ENCODE assay signal across 17 cellular contexts in genomic region chr6:163750436-163751031, GRCh38.
DNase-seq lines count a peak whose midpoint lies in the region; ATAC-seq and TF ChIP-seq lines count a peak whose summit lies in the region.
"Had no signal": no experiment of that assay in that cellular context is flagged by ENCODE, and none has a peak within 500 bp of the region (broad histone marks: within the 10 kb centered on the region; RNA-seq: fewer than 3 reads in every experiment).

No MANE protein-coding gene starts in this region.

- peaks cover 26% of the 10 kb centered on the region for H3K27me3 Mint-ChIP-seq in activated CD8-positive, alpha-beta T cell treated with anti-CD3 and anti-CD28 coated beads for 36 hours

- DNase-seq in activated CD8-positive, alpha-beta T cell treated with anti-CD3 and anti-CD28 coated beads for 36 hours, result peak; percentile 44
- DNase-seq in esophagus muscularis mucosa (ENCODE audit: extremely low spot score), result peak; percentile 77
- peak; percentile 18 for DNase-seq in pons (ENCODE audit: low spot score)
- DNase-seq in PC-9, result no peak
- no peak for DNase-seq in SK-N-DZ (ENCODE audit: low spot score)
- no peak for DNase-seq in hepatic stellate cell (ENCODE audit: low spot score)
- DNase-seq in NCI-H1694 treated with DMSO at 0.1 percent for 48 hours (lab: John Stamatoyannopoulos, UW), result no peak
- DNase-seq: activated CD4-positive, alpha-beta T cell treated with anti-CD3 and anti-CD28 coated beads for 1 hour; activated naive CD4-positive, alpha-beta T cell treated with anti-CD3 and anti-CD28 coated beads, Interleukin-2, amount 50 U/mL, for 16 hours; colonic mucosa; GM23248; kidney glomerular epithelial cell; MG63; nephron progenitor cell; tibial artery had no signal

- BruUV-seq in PC-9 (replicated peaks; lab: Mats Ljungman, UMichigan), result no TSS peak

- H4K20me1 ChIP-seq in PC-9 (ENCODE audit: insufficient read depth), result no peaks in the 10 kb centered on the region

- H2AFZ ChIP-seq in PC-9, result no peak overlapping the region
- H2AFZ ChIP-seq: GM23248 had no signal

- no peak overlapping the region for H3K4me3 ChIP-seq in esophagus muscularis mucosa
- H3K4me3 ChIP-seq in PC-9, result no peak overlapping the region
- H3K4me3 ChIP-seq: colonic mucosa, GM23248, MG63, tibial artery had no signal

- H3K9me2 ChIP-seq in PC-9 (ENCODE audit: insufficient read depth), result no peaks in the 10 kb centered on the region

- H3K4me2 ChIP-seq in PC-9, result no peak overlapping the region

- H3K36me3 Mint-ChIP-seq in activated CD8-positive, alpha-beta T cell treated with anti-CD3 and anti-CD28 coated beads for 36 hours (ENCODE audit: low read depth), result no peaks in the 10 kb centered on the region

- peak; percentile 51 for ATAC-seq in GM18907 (IDR thresholded peaks at IDR 0.05; ENCODE audit: unreplicated experiment)
- peak; percentile 70 for ATAC-seq in activated CD8-positive, alpha-beta T cell treated with anti-CD3 and anti-CD28 coated beads for 36 hours
- ATAC-seq: SK-N-SH treated with all-trans-retinoic acid at 6 μM for 48 hours had no signal

- peaks cover 0 to 6% (median under 1%) of the 10 kb centered on the region in 4 donors for H3K4me1 ChIP-seq in esophagus muscularis mucosa
- no peaks in the 10 kb centered on the region for H3K4me1 ChIP-seq in PC-9 (replicated peaks; ENCODE audit: insufficient read depth)
- H3K4me1 ChIP-seq: colonic mucosa, tibial artery had no signal

- H3K9me3 ChIP-seq in esophagus muscularis mucosa (peaks cover 0 to 4% (median 0%) of the 10 kb centered on the region in 4 donors), PC-9 (ENCODE audit: insufficient read depth, low read depth) (no peaks in the 10 kb centered on the region)
- H3K9me3 ChIP-seq: colonic mucosa, MG63, tibial artery had no signal

- peaks cover 17% of the 10 kb centered on the region for H3K4me1 Mint-ChIP-seq in activated CD8-positive, alpha-beta T cell treated with anti-CD3 and anti-CD28 coated beads for 36 hours (ENCODE audit: low read depth)

- H3K4me3 Mint-ChIP-seq in activated CD8-positive, alpha-beta T cell treated with anti-CD3 and anti-CD28 coated beads for 36 hours, result peak overlapping the region; percentile 37
- H3K4me3 Mint-ChIP-seq: nephron progenitor cell had no signal

- CTCF ChIA-PET in activated CD8-positive, alpha-beta T cell treated with anti-CD3 and anti-CD28 coated beads for 36 hours (lab: Charles Lee), result no interaction called here
- CTCF ChIA-PET in PC-9 (lab: Charles Lee), result no interaction called here

- 80% methylated on average over 22 of the region's 22 CpGs for WGBS in esophagus muscularis mucosa

- H3K27me3 ChIP-seq in esophagus muscularis mucosa (no peaks in the 10 kb centered on the region), PC-9 (ENCODE audit: insufficient read depth, low read depth) (peaks cover 73% of the 10 kb centered on the region)
- H3K27me3 ChIP-seq: colonic mucosa, MG63, tibial artery had no signal

- H3K79me2 ChIP-seq in PC-9 (ENCODE audit: low read depth), result no peaks in the 10 kb centered on the region

- H3K27ac ChIP-seq in esophagus muscularis mucosa (replicated peaks in 1 of 4) (no peak overlapping the region), PC-9 (no peak overlapping the region)
- H3K27ac ChIP-seq: colonic mucosa, GM23248, tibial artery had no signal

- TF ChIP-seq POLR2A in esophagus muscularis mucosa (IDR thresholded peaks at IDR 0.05; ENCODE audit: low read depth), result no peak

- TF ChIP-seq CTCF in activated CD8-positive, alpha-beta T cell treated with anti-CD3 and anti-CD28 coated beads for 36 hours (IDR thresholded peaks at IDR 0.05), result no peak
- TF ChIP-seq CTCF in esophagus muscularis mucosa (IDR thresholded peaks at IDR 0.05), result no peak
- TF ChIP-seq CTCF in PC-9 (conservative IDR thresholded peaks at IDR 0.05), result no peak

- H3K9me3 Mint-ChIP-seq in activated CD8-positive, alpha-beta T cell treated with anti-CD3 and anti-CD28 coated beads for 36 hours, result peaks cover 3% of the 10 kb centered on the region

- H3F3A ChIP-seq in PC-9 (ENCODE audit: insufficient read depth, low read depth), result no peaks in the 10 kb centered on the region

- intact Hi-C loops in activated CD8-positive, alpha-beta T cell treated with anti-CD3 and anti-CD28 coated beads for 36 hours (cut with micrococcal nuclease), result no loop called here
- intact Hi-C loops in esophagus muscularis mucosa (cut with DNase I) (no loop called here), PC-9 (cut with micrococcal nuclease; ENCODE audit: unreplicated experiment) (no loop called here)

- H3K36me3 ChIP-seq in esophagus muscularis mucosa (no peaks in the 10 kb centered on the region), PC-9 (ENCODE audit: low read depth) (no peaks in the 10 kb centered on the region)
- H3K36me3 ChIP-seq: colonic mucosa, MG63, tibial artery had no signal

- TF ChIP-seq EP300 in esophagus muscularis mucosa (IDR thresholded peaks at IDR 0.05), result no peak

- H3K27ac Mint-ChIP-seq in activated CD8-positive, alpha-beta T cell treated with anti-CD3 and anti-CD28 coated beads for 36 hours, result peak overlapping the region; percentile 84
- H3K27ac Mint-ChIP-seq: nephron progenitor cell had no signal

- POLR2A ChIA-PET in activated CD8-positive, alpha-beta T cell treated with anti-CD3 and anti-CD28 coated beads for 36 hours (lab: Charles Lee), result no interaction called here
- POLR2A ChIA-PET in PC-9 (lab: Charles Lee; ENCODE audit: unreplicated experiment), result no interaction called here

Comparison
In these comparisons a context has a peak if more than half of its experiments do, and no peak if none do; other contexts are left out.
1. DNase-seq: peak in activated CD8-positive, alpha-beta T cell treated with anti-CD3 and anti-CD28 coated beads for 36 hours (single experiment), esophagus muscularis mucosa (single experiment) and pons (single experiment); none in PC-9 (0 of 2), SK-N-DZ (single experiment), hepatic stellate cell (single experiment) and NCI-H1694 treated with DMSO at 0.1 percent for 48 hours (single experiment).